1 cellular context compared by ENCODE assay signal in genomic region chr6:24666616-24667377, GRCh38.
TF ChIP-seq lines count a peak whose summit lies in the region.

ACOT13 (plus strand) TSS chr6:24667077; CDS start chr6:24667264, 187 bp downstream.
TDP2 (minus strand) TSS chr6:24666899; CDS start chr6:24666862, 37 bp downstream.

TF ChIP-seq in SK-N-SH, 30 proteins besides CTCF, POLR2A, EP300 and RAD21 (continued from another document):
- peak; percentile 41; the same call in 1 of the 2 replicates for TF ChIP-seq USF1 (IDR thresholded peaks at IDR 0.05; ENCODE audit: borderline replicate concordance, low read depth)
- 0 out of 2 replicates have a peak, but pooled peaks have one; percentile 5 for TF ChIP-seq TEAD4 (IDR thresholded peaks at IDR 0.05; ENCODE audit: borderline replicate concordance, insufficient read depth)
- TF ChIP-seq, protein P1, sequence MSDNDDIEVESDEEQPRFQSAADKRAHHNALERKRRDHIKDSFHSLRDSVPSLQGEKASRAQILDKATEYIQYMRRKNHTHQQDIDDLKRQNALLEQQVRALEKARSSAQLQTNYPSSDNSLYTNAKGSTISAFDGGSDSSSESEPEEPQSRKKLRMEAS (IDR thresholded peaks at IDR 0.05; ENCODE audit: low read depth), result peak; percentile 47
- TF ChIP-seq GABPA (IDR thresholded peaks at IDR 0.05; ENCODE audit: low read depth), result peak; percentile 70
- TF ChIP-seq GATA2 (CRISPR knock-in tag; IDR thresholded peaks at IDR 0.05), result no peak
- TF ChIP-seq, protein P2, sequence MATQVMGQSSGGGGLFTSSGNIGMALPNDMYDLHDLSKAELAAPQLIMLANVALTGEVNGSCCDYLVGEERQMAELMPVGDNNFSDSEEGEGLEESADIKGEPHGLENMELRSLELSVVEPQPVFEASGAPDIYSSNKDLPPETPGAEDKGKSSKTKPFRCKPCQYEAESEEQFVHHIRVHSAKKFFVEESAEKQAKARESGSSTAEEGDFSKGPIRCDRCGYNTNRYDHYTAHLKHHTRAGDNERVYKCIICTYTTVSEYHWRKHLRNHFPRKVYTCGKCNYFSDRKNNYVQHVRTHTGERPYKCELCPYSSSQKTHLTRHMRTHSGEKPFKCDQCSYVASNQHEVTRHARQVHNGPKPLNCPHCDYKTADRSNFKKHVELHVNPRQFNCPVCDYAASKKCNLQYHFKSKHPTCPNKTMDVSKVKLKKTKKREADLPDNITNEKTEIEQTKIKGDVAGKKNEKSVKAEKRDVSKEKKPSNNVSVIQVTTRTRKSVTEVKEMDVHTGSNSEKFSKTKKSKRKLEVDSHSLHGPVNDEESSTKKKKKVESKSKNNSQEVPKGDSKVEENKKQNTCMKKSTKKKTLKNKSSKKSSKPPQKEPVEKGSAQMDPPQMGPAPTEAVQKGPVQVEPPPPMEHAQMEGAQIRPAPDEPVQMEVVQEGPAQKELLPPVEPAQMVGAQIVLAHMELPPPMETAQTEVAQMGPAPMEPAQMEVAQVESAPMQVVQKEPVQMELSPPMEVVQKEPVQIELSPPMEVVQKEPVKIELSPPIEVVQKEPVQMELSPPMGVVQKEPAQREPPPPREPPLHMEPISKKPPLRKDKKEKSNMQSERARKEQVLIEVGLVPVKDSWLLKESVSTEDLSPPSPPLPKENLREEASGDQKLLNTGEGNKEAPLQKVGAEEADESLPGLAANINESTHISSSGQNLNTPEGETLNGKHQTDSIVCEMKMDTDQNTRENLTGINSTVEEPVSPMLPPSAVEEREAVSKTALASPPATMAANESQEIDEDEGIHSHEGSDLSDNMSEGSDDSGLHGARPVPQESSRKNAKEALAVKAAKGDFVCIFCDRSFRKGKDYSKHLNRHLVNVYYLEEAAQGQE (IDR thresholded peaks at IDR 0.05; ENCODE audit: low read depth, low read length), result peak; percentile 7; the same call in 1 of the 2 replicates
- TF ChIP-seq RCOR1 (IDR thresholded peaks at IDR 0.05; ENCODE audit: low read length), result peak; percentile 21; the same call in 1 of the 2 replicates
- peak; percentile 32; the same call in 1 of the 2 replicates for TF ChIP-seq TCF12 (IDR thresholded peaks at IDR 0.05)
- TF ChIP-seq CHD2 (IDR thresholded peaks at IDR 0.05; ENCODE audit: low read length, partially characterized antibody), result peak; percentile 45
- TF ChIP-seq SIN3A (IDR thresholded peaks at IDR 0.05; ENCODE audit: borderline replicate concordance, low read depth, low read length), result peak; percentile 68; the same call in 1 of the 2 replicates
- TF ChIP-seq, protein P3, sequence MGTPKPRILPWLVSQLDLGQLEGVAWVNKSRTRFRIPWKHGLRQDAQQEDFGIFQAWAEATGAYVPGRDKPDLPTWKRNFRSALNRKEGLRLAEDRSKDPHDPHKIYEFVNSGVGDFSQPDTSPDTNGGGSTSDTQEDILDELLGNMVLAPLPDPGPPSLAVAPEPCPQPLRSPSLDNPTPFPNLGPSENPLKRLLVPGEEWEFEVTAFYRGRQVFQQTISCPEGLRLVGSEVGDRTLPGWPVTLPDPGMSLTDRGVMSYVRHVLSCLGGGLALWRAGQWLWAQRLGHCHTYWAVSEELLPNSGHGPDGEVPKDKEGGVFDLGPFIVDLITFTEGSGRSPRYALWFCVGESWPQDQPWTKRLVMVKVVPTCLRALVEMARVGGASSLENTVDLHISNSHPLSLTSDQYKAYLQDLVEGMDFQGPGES (IDR thresholded peaks at IDR 0.05; ENCODE audit: low read depth, low read length), result no peak
- peak; percentile 41 for TF ChIP-seq MXI1 (IDR thresholded peaks at IDR 0.05; ENCODE audit: low read depth, low read length)
- TF ChIP-seq SMC3 (IDR thresholded peaks at IDR 0.05; ENCODE audit: low read depth, low read length), result no peak; the same call in 1 of the 2 replicates
